ENCODE assay signal across 24 cellular contexts in genomic region chr12:122459211-122459610, GRCh38. TPM values are rescaled to one million over a fixed set of nuclear protein-coding genes. Genes with fewer than 3 reads are reported as not detected.
DNase-seq lines count a peak whose midpoint lies in the region; ATAC-seq and TF ChIP-seq lines count a peak whose summit lies in the region.
"Had no signal": no experiment of that assay in that cellular context is flagged by ENCODE, and none has a peak within 500 bp of the region (broad histone marks: within the 10 kb centered on the region; RNA-seq: fewer than 3 reads in every experiment).

No MANE protein-coding gene starts in this region.

- no peak overlapping the region for H3K27ac ChIP-seq in parathyroid adenoma
- H3K27ac ChIP-seq in WERI-Rb-1 = no peak overlapping the region
- H3K27ac ChIP-seq: gastrocnemius medialis, neutrophil, upper lobe of left lung had no signal

- TF ChIP-seq POLR2A in GM18505 (IDR thresholded peaks at IDR 0.05; ENCODE audit: borderline replicate concordance, extremely low read depth, insufficient read depth, insufficient read length) = no peak

- no peak overlapping the region for H3K4me2 ChIP-seq in parathyroid adenoma (ENCODE audit: low read length)

- no peak for TF ChIP-seq CTCF in parathyroid adenoma (IDR thresholded peaks at IDR 0.05)
- no peak for TF ChIP-seq CTCF in WERI-Rb-1 (IDR thresholded peaks at IDR 0.05; ENCODE audit: low read depth, low read length)

- no peaks in the 10 kb centered on the region for H3K36me3 ChIP-seq in MG63
- no peaks in the 10 kb centered on the region for H3K36me3 ChIP-seq in parathyroid adenoma (ENCODE audit: control insufficient read depth, insufficient read depth, low read length)
- no peaks in the 10 kb centered on the region for H3K36me3 ChIP-seq in WERI-Rb-1
- H3K36me3 ChIP-seq: BE2C, gastrocnemius medialis, neutrophil, upper lobe of left lung had no signal

- DNase-seq in ACHN = peak; percentile 61
- peak; percentile 42 for DNase-seq in MG63
- peak; percentile 71 for DNase-seq in fibroblast of gingiva (ENCODE audit: low read depth)
- no peak for DNase-seq in WERI-Rb-1
- DNase-seq in activated CD4-positive, alpha-beta T cell treated with anti-CD3 and anti-CD28 coated beads, Interleukin-2, amount 50 U/mL, for 1 hour = no peak
- DNase-seq in cerebellum (ENCODE audit: low spot score) = no peak
- DNase-seq: activated naive CD4-positive, alpha-beta T cell treated with anti-CD3 and anti-CD28 coated beads, Interleukin-2, amount 50 U/mL, for 16 hours; activated T-cell treated with anti-CD3 and anti-CD28 coated beads, Interleukin-2, amount 50 U/mL, for 4 hours; BE2C; gastrocnemius medialis; H9; hypothalamus; Kasumi-1; NCI-H1048; NCI-H187; NCI-H526 treated with DMSO at 0.1 percent for 48 hours; stimulated activated CD4-positive, alpha-beta T cell treated with anti-CD3 and anti-CD28 coated beads, Interleukin-4, amount 100 ng/mL, for 24 hours; T1000; upper lobe of left lung had no signal

- H3K4me3 ChIP-seq in MG63 = no peak overlapping the region
- no peak overlapping the region for H3K4me3 ChIP-seq in parathyroid adenoma (ENCODE audit: low read depth, low read length)
- H3K4me3 ChIP-seq in WERI-Rb-1 (ENCODE audit: low read depth, low read length) = no peak overlapping the region
- H3K4me3 ChIP-seq: gastrocnemius medialis, upper lobe of left lung had no signal

- H3K9me3 ChIP-seq in MG63 = no peaks in the 10 kb centered on the region
- H3K9me3 ChIP-seq in parathyroid adenoma (ENCODE audit: control insufficient read depth, low read length) = no peaks in the 10 kb centered on the region
- no peaks in the 10 kb centered on the region for H3K9me3 ChIP-seq in WERI-Rb-1 (ENCODE audit: severe bottlenecking)
- H3K9me3 ChIP-seq: BE2C, gastrocnemius medialis, neutrophil, upper lobe of left lung had no signal

- peaks cover 4% of the 10 kb centered on the region for H3K4me1 ChIP-seq in parathyroid adenoma
- H3K4me1 ChIP-seq: BE2C had no signal

- peak overlapping the region; percentile 38 for H2AFZ ChIP-seq in parathyroid adenoma

- no peaks in the 10 kb centered on the region for H3K79me2 ChIP-seq in parathyroid adenoma

- H3K27me3 ChIP-seq in MG63 (no peaks in the 10 kb centered on the region), parathyroid adenoma (ENCODE audit: control insufficient read depth, insufficient read depth, low read length) (no peaks in the 10 kb centered on the region), WERI-Rb-1 (ENCODE audit: insufficient read depth, low read depth, severe bottlenecking) (no peaks in the 10 kb centered on the region)
- H3K27me3 ChIP-seq: BE2C, gastrocnemius medialis, neutrophil, upper lobe of left lung had no signal

- in situ Hi-C loops in ACHN (cut with HindIII; ENCODE audit: low pct_ligation_motif_present, low pct_unique_long_range_greater_than_20kb, low sequenced_read_pairs) = no loop called here

- ATAC-seq in GM18505 (IDR thresholded peaks at IDR 0.05; ENCODE audit: unreplicated experiment) = no peak
- ATAC-seq: activated CD4-positive, CD25-positive, alpha-beta regulatory T cell treated with anti-CD3 and anti-CD28 coated beads, Interleukin-2, amount 50 U/mL, for 24 hours; activated T-cell treated with anti-CD3 and anti-CD28 coated beads, Interleukin-2, amount 50 U/mL, for 4 hours; gastrocnemius medialis; Right ventricle myocardium inferior had no signal

- no peak overlapping the region for H3K9ac ChIP-seq in parathyroid adenoma

RNA-seq across cellular contexts. Expression of gene CLIP1, which starts 36.7 kb away (rescaled TPM):
- 23.9 and 75.3 TPM in 2 replicates for total RNA-seq in MG63 (2014; rRNA removed; shearing (Covaris generic); ENCODE audit: low replicate concordance)
- total RNA-seq in cerebellum = 76.9 TPM

RNA-seq across cellular contexts. Expression of gene ZCCHC8, which starts 41.5 kb away (rescaled TPM):
- total RNA-seq in MG63 (2014; rRNA removed; shearing (Covaris generic); ENCODE audit: low replicate concordance) = 8.5 and 11.0 TPM in 2 replicates
- 37.6 TPM for total RNA-seq in cerebellum

Comparison
In these comparisons a context has a peak if more than half of its experiments do, and no peak if none do; other contexts are left out.
1. DNase-seq: peak in ACHN (single experiment), MG63 (single experiment) and fibroblast of gingiva (single experiment); none in WERI-Rb-1 (single experiment), activated CD4-positive, alpha-beta T cell treated with anti-CD3 and anti-CD28 coated beads, Interleukin-2, amount 50 U/mL, for 1 hour (single experiment) and cerebellum (single experiment).